25 cellular contexts compared by ENCODE assay signal in genomic region chr2:14693874-14694273, GRCh38.
"Had no signal": no experiment of that assay in that cellular context is flagged by ENCODE, and none has a peak within 500 bp of the region (broad histone marks: within the 10 kb centered on the region; RNA-seq: fewer than 3 reads in every experiment).

No MANE protein-coding gene starts in this region.

- H3K27me3 ChIP-seq: ascending aorta, cardiac muscle cell, colonic mucosa, Peyer's patch had no signal

- H3K9me3 ChIP-seq: ascending aorta, colonic mucosa had no signal

- H3K36me3 ChIP-seq: ascending aorta, cardiac muscle cell, colonic mucosa, Peyer's patch had no signal

- H3K4me3 ChIP-seq: ascending aorta, cardiac muscle cell, colonic mucosa, Peyer's patch had no signal

- DNase-seq: activated CD4-positive, alpha-beta T cell treated with anti-CD3 and anti-CD28 coated beads, Interleukin-2, amount 10 ng/mL, durations not matched to agents 24 days and 14 days; activated CD4-positive, alpha-beta T cell treated with anti-CD3 and anti-CD28 coated beads, Interleukin-2, amount 50 U/mL, for 4 hours; activated CD8-positive, alpha-beta T cell treated with anti-CD3 and anti-CD28 coated beads, Interleukin-2, amount 10 ng/mL, durations not matched to agents 7 days and 5 days; activated gamma-delta T cell; activated naive CD4-positive, alpha-beta T cell treated with Interleukin-2 at 50 U/mL for 16 hours; activated naive CD8-positive, alpha-beta T cell treated with anti-CD3 and anti-CD28 coated beads, Interleukin-2, amount 10 ng/mL, durations not matched to agents 7 days and 5 days; activated T-cell treated with anti-CD3 and anti-CD28 coated beads, Interleukin-2, amount 50 U/mL, for 24 hours; amygdala; colonic mucosa; Karpas-422; KBM-7; NCI-H1092 treated with DMSO at 0.1 percent for 48 hours; NCI-H1417; NCI-H146; NCI-H187; NCI-H2081 treated with DMSO at 0.1 percent for 48 hours; NCI-H226; NCI-H524; Peyer's patch; RPMI8226; SHP77 treated with DMSO at 0.1 percent for 48 hours; SW 1271; T1000 had no signal

- H3K27ac ChIP-seq: ascending aorta, cardiac muscle cell, colonic mucosa, Peyer's patch had no signal

- H3K4me1 ChIP-seq: ascending aorta, colonic mucosa, Peyer's patch had no signal
